9 cellular contexts compared by ENCODE assay signal in the genomic region with DNA sequence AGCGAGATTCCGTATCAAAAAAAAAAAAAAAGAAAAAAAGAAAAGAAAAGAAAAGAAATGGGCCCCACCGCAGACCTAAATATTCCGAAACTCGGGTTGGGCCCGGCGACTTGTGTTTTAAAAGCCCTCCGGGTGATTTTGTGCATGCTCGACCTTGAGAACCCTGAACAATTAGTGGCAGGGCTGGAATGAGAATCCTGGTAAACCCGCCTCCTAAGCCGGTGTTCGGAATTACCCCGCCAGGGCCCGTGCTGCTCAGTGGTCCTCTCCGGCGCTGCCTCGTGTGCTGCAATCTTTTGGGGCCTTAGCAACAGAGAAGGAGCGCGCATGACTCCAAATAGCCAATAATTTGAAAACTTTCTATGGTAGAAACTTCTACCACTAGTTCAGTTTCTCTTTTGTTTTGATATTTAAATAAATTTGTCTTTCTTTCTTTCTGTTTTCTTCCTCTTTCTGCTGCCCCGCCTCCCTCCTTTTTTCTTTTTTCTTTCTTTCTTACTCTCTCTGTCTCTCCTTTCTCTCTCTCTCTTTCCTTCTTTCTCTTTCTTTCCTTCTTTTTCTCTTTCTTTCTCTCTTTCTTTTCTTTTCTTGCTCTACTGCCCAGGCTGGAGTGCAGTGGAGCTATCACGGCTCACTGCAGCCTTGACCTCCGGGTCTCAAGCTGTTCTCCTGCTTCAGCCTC. TPM values are rescaled to one million over a fixed set of nuclear protein-coding genes. Genes with fewer than 3 reads are reported as not detected.
A peak's percentile ranks its signal among the peaks of the same experiment; 100 is the strongest.
DNase-seq lines count a peak whose midpoint lies in the region; ATAC-seq, FAIRE-seq and TF ChIP-seq lines count a peak whose summit lies in the region.
"Had no signal": no experiment of that assay in that cellular context is flagged by ENCODE, and none has a peak within 500 bp of the region (broad histone marks: within the 10 kb centered on the region; RNA-seq: fewer than 3 reads in every experiment).

No MANE protein-coding gene starts in this region.

- no peak overlapping the region for H3K27ac ChIP-seq in right cardiac atrium (ENCODE audit: low read length)

- peak overlapping the region; percentile 33 for H3K4me3 ChIP-seq in right cardiac atrium (ENCODE audit: low read length)

- H3K4me3 Mint-ChIP-seq in stimulated activated naive CD8-positive, alpha-beta T cell treated with anti-CD3 and anti-CD28 coated beads, Interleukin-15, Interleukin-2, amounts not matched to agents 100 ng/mL and 50 ng/mL, for 24 hours: peak overlapping the region; percentile 83

- H3K9me3 Mint-ChIP-seq in stimulated activated naive CD8-positive, alpha-beta T cell treated with anti-CD3 and anti-CD28 coated beads, Interleukin-15, Interleukin-2, amounts not matched to agents 100 ng/mL and 50 ng/mL, for 24 hours: no peaks in the 10 kb centered on the region

- no peak for DNase-seq in GM12891 (ENCODE audit: insufficient read length, low spot score)
- DNase-seq in activated CD8-positive, alpha-beta memory T cell treated with anti-CD3 and anti-CD28 coated beads, Interleukin-2, amount 50 U/mL, for 4 hours: peak; percentile 29
- DNase-seq in right cardiac atrium: peak in 1 of 3 donors; percentile 69
- DNase-seq in omental fat pad (ENCODE audit: low spot score): no peak
- no peak for DNase-seq in DMS114 treated with DMSO at 0.1 percent for 48 hours (lab: John Stamatoyannopoulos, UW; ENCODE audit: unreplicated experiment)

- intact Hi-C loops in right cardiac atrium (cut with DNase I): no loop called here

- 48% methylated on average over 22 of the region's 22 CpGs for WGBS in right cardiac atrium

- TF ChIP-seq POLR2A in GM12891 (IDR thresholded peaks at IDR 0.05; ENCODE audit: low read depth, low read length): no peak

- peaks cover 78% of the 10 kb centered on the region for H3K4me1 Mint-ChIP-seq in stimulated activated naive CD8-positive, alpha-beta T cell treated with anti-CD3 and anti-CD28 coated beads, Interleukin-15, Interleukin-2, amounts not matched to agents 100 ng/mL and 50 ng/mL, for 24 hours (ENCODE audit: low read depth)

- TF ChIP-seq CTCF in omental fat pad (IDR thresholded peaks at IDR 0.05): no peak

- H3K27ac Mint-ChIP-seq in stimulated activated naive CD8-positive, alpha-beta T cell treated with anti-CD3 and anti-CD28 coated beads, Interleukin-15, Interleukin-2, amounts not matched to agents 100 ng/mL and 50 ng/mL, for 24 hours: peak overlapping the region; percentile 81

- ATAC-seq in HG02610 (IDR thresholded peaks at IDR 0.05; ENCODE audit: unreplicated experiment): peak; percentile 36
- ATAC-seq in right cardiac atrium: peak in 1 of 2 donors; percentile 29
- no peak for ATAC-seq in omental fat pad (ENCODE audit: low FRiP score)
- no peak for ATAC-seq in HG02870 (IDR thresholded peaks at IDR 0.05; ENCODE audit: unreplicated experiment)

- H3K36me3 Mint-ChIP-seq in stimulated activated naive CD8-positive, alpha-beta T cell treated with anti-CD3 and anti-CD28 coated beads, Interleukin-15, Interleukin-2, amounts not matched to agents 100 ng/mL and 50 ng/mL, for 24 hours (ENCODE audit: low read depth): no peaks in the 10 kb centered on the region

- no peaks in the 10 kb centered on the region for H3K27me3 ChIP-seq in right cardiac atrium (ENCODE audit: control insufficient read depth, insufficient read depth)

- H3K9me3 ChIP-seq in right cardiac atrium (ENCODE audit: control insufficient read depth, low read length): no peaks in the 10 kb centered on the region

- no peaks in the 10 kb centered on the region for H3K27me3 Mint-ChIP-seq in stimulated activated naive CD8-positive, alpha-beta T cell treated with anti-CD3 and anti-CD28 coated beads, Interleukin-15, Interleukin-2, amounts not matched to agents 100 ng/mL and 50 ng/mL, for 24 hours

- H3K4me1 ChIP-seq in right cardiac atrium (ENCODE audit: control insufficient read depth, insufficient read depth, low read length): peaks cover 2% of the 10 kb centered on the region

- peak; percentile 67 for FAIRE-seq in GM12891 (lab: Jason Lieb, UNC)

TF ChIP-seq in GM12891, 5 proteins besides CTCF, POLR2A, EP300 and RAD21:
- no peak for TF ChIP-seq SPI1 (IDR thresholded peaks at IDR 0.05; ENCODE audit: low read depth, low read length)
- no peak for TF ChIP-seq PAX5 (IDR thresholded peaks at IDR 0.05; ENCODE audit: insufficient read depth, low read length, severe bottlenecking)
- no peak for TF ChIP-seq POLR2AphosphoS5 (IDR thresholded peaks at IDR 0.05; ENCODE audit: low read depth, low read length)
- no peak for TF ChIP-seq TAF1 (IDR thresholded peaks at IDR 0.05; ENCODE audit: low read depth, low read length)
- no peak for TF ChIP-seq POU2F2 (IDR thresholded peaks at IDR 0.05; ENCODE audit: low read depth, low read length)

RNA-seq across cellular contexts. Expression of a gene that starts 1.5 kb away (rescaled TPM):
- 15.2 TPM for polyA plus RNA-seq in GM12891 (2012; ENCODE audit: low read depth, missing spikeins)
- total RNA-seq in right cardiac atrium: 1 to 10 TPM in 3 of 4 donors, under 1 TPM in 1; 0.91 to 2.2 (median 1.7) TPM
- polyA plus RNA-seq in right cardiac atrium: 0.25 TPM
- total RNA-seq in omental fat pad: 10 to 100 TPM in 3 of 4 donors, 1 to 10 TPM in 1; 4.2 to 12.9 (median 10.7) TPM

RNA-seq across cellular contexts. Expression of a gene that starts 31.9 kb away (rescaled TPM):
- polyA plus RNA-seq in GM12891 (2012; ENCODE audit: low read depth, missing spikeins): 1.5 TPM
- total RNA-seq in right cardiac atrium (under 1 TPM; 0.23 to 0.50 (median 0.24) TPM), omental fat pad (1 to 10 TPM in 3 of 4 donors, under 1 TPM in 1; 0.37 to 4.7 (median 1.8) TPM)
- polyA plus RNA-seq in right cardiac atrium: 0.02 TPM

RNA-seq across cellular contexts. Expression of a gene that starts 46.2 kb away (rescaled TPM):
- not detected for polyA plus RNA-seq in GM12891 (2012; ENCODE audit: low read depth, missing spikeins)
- under 1 TPM in 1 of 4 donors, not detected in 3; 0.26 TPM for total RNA-seq in right cardiac atrium
- not detected for polyA plus RNA-seq in right cardiac atrium
- total RNA-seq in omental fat pad: not detected
- total RNA-seq: T-helper 1 cell treated with Interleukin-12 subunit alpha and Interleukin-12 subunit beta and Interleukin-4 antibody, amounts not matched to agents 30 ng/mL and 1 ng/mL, for 36 hours had no signal
